ENCODE assay signal across 9 cellular contexts in genomic region chr17:43175213-43176118, GRCh38. TPM values are rescaled to one million over a fixed set of nuclear protein-coding genes. Genes with fewer than 3 reads are reported as not detected.
A peak's percentile ranks its signal among the peaks of the same experiment; 100 is the strongest.
DNase-seq lines count a peak whose midpoint lies in the region; ATAC-seq, FAIRE-seq and TF ChIP-seq lines count a peak whose summit lies in the region.
"Had no signal": no experiment of that assay in that cellular context is flagged by ENCODE, and none has a peak within 500 bp of the region (broad histone marks: within the 10 kb centered on the region; RNA-seq: fewer than 3 reads in every experiment).

No MANE protein-coding gene starts in this region.

- in situ Hi-C loops in K562 (cut with MboI) = no loop called here

- H3K4me2 ChIP-seq in A549 (peak overlapping the region; percentile 35; the same call in 2 of the 3 replicates), K562 (ENCODE audit: insufficient read depth, low read length) (no peak overlapping the region)

- BruUV-seq in K562 (replicated peaks; lab: Mats Ljungman, UMichigan) = no TSS peak

- WGBS in A549 (ENCODE audit: missing lambda C conversion rate) = 70% methylated on average over 4 of the region's 4 CpGs
- 78% methylated on average over 4 of the region's 4 CpGs for WGBS in K562 (ENCODE audit: insufficient coverage, low coverage, missing lambda C conversion rate)
- WGBS in suprapubic skin = 47% methylated on average over 4 of the region's 4 CpGs

- H3K79me2 ChIP-seq in K562 (ENCODE audit: control insufficient read depth, insufficient read depth, low read length) = peaks cover 24% of the 10 kb centered on the region

- intact Hi-C loops in K562 (cut with micrococcal nuclease) = no loop called here

- no peak overlapping the region for H3K4me3 ChIP-seq in A549
- no peak overlapping the region for H3K4me3 ChIP-seq in HFF-Myc (replicated peaks; ENCODE audit: low read depth, low read length)
- H3K4me3 ChIP-seq in K562 = no peak overlapping the region
- H3K4me3 ChIP-seq in suprapubic skin = no peak overlapping the region

- H3K9me3 ChIP-seq in A549 = no peaks in the 10 kb centered on the region
- H3K9me3 ChIP-seq in K562 (replicated peaks; ENCODE audit: control insufficient read depth, insufficient read depth, low read depth, low read length) = no peaks in the 10 kb centered on the region
- H3K9me3 ChIP-seq in suprapubic skin = no peaks in the 10 kb centered on the region

- no peak overlapping the region for H3K27ac ChIP-seq in A549
- H3K27ac ChIP-seq in K562 (ENCODE audit: extremely low read depth, low read depth, low read length) = no peak overlapping the region
- no peak overlapping the region for H3K27ac ChIP-seq in suprapubic skin
- H3K27ac ChIP-seq: WERI-Rb-1 had no signal

- H3K4me1 ChIP-seq in A549 = peaks cover 37% of the 10 kb centered on the region
- H3K4me1 ChIP-seq in K562 (replicated peaks in 1 of 2; ENCODE audit: control insufficient read depth in 2 of 2, insufficient read depth in 2 of 2, low read length in 2 of 2) = peaks cover 0 to 8% of the 10 kb centered on the region in 2 experiments; a peak in 3 of 5 replicates
- peaks cover 52% of the 10 kb centered on the region for H3K4me1 ChIP-seq in suprapubic skin

- no peaks in the 10 kb centered on the region for H4K20me1 ChIP-seq in K562 (replicated peaks; ENCODE audit: control insufficient read depth, insufficient read depth, low read length)

- TF ChIP-seq POLR2A in A549 (IDR thresholded peaks at IDR 0.05; ENCODE audit: low read length) = no peak
- TF ChIP-seq POLR2A in K562 (conservative IDR thresholded peaks at IDR 0.05) = no peak
- TF ChIP-seq POLR2A in suprapubic skin (IDR thresholded peaks at IDR 0.05) = no peak

- FAIRE-seq in A549 (lab: Jason Lieb, UNC) (no peak), K562 (lab: Jason Lieb, UNC) (no peak)

- H3K27me3 ChIP-seq in K562 (ENCODE audit: control insufficient read depth in 2 of 2, insufficient read depth in 2 of 2, low read length in 2 of 2) = no peaks in the 10 kb centered on the region
- H3K27me3 ChIP-seq in suprapubic skin = no peaks in the 10 kb centered on the region

- TF ChIP-seq EP300 in A549 (IDR thresholded peaks at IDR 0.05) = no peak
- TF ChIP-seq EP300 in K562 (IDR thresholded peaks at IDR 0.05; ENCODE audit: low read length) = no peak
- TF ChIP-seq EP300 in suprapubic skin (IDR thresholded peaks at IDR 0.05) = no peak

- H3K9ac ChIP-seq in K562 (ENCODE audit: insufficient read depth in 1 of 2, low read depth in 2 of 2, low read length in 2 of 2) = no peak overlapping the region

- POLR2A ChIA-PET in A549 (lab: Yijun Ruan, JAX) = no interaction called here
- POLR2A ChIA-PET in K562 (lab: Yijun Ruan, JAX) = interaction anchor here (1.1 kb wide), 1 partner anchor 151 kb away, joined by 4 read pairs; no protein-coding TSS in a partner anchor

- TF ChIP-seq RAD21 in A549 (conservative IDR thresholded peaks at IDR 0.05 in 1 of 2, IDR thresholded peaks at IDR 0.05 in 1 of 2) = no peak
- no peak for TF ChIP-seq RAD21 in K562 (CRISPR knock-in tag; conservative IDR thresholded peaks at IDR 0.05 in 1 of 2, IDR thresholded peaks at IDR 0.05 in 1 of 2)

- no peak for ATAC-seq in A549
- ATAC-seq in K562 = no peak

- CTCF ChIA-PET in A549 (lab: Yijun Ruan, JAX) (interaction anchor here (0.6 to 0.9 kb wide), 3 partner anchors 36 to 135 kb away, joined by 3 read pairs; partner anchors contain the start of gene TMEM106A), K562 (lab: Yijun Ruan, JAX; ENCODE audit: low intra/inter-chr PET ratio) (no interaction called here)

- no peak for DNase-seq in A549 (ENCODE audit: low read depth in 1 of 2, low spot score in 1 of 2)
- peak; percentile 52 for DNase-seq in HFF-Myc (ENCODE audit: extremely low read depth, low read depth)
- no peak for DNase-seq in K562 (ENCODE audit: extremely low read depth in 1 of 4, low spot score in 3 of 4)
- DNase-seq in myocyte (ENCODE audit: low read depth) = peak; percentile 18
- DNase-seq in suprapubic skin (ENCODE audit: low spot score in 2 of 2) = no peak
- no peak for DNase-seq in NCI-H187 (lab: John Stamatoyannopoulos, UW)
- no peak for DNase-seq in T1000 (lab: John Stamatoyannopoulos, UW)
- DNase-seq in effector CD8-positive, alpha-beta T cell (lab: John Stamatoyannopoulos, UW) = no peak
- DNase-seq: WERI-Rb-1 had no signal

- TF ChIP-seq CTCF in A549 (IDR thresholded peaks at IDR 0.05) (no peak), HFF-Myc (IDR thresholded peaks at IDR 0.05; ENCODE audit: low read depth, low read length, missing control alignments) (no peak), K562 (IDR thresholded peaks at IDR 0.05 in 2 of 3, conservative IDR thresholded peaks at IDR 0.05 in 1 of 3; ENCODE audit: insufficient read depth in 2 of 3, low read depth in 1 of 3, low read length in 3 of 3) (no peak), suprapubic skin (IDR thresholded peaks at IDR 0.05) (no peak)

- H3K9me1 ChIP-seq in K562 (ENCODE audit: control insufficient read depth, insufficient read depth, low read length) = no peaks in the 10 kb centered on the region

- H3K36me3 ChIP-seq in K562 (ENCODE audit: control insufficient read depth, insufficient read depth, low read length) = peaks cover 38% of the 10 kb centered on the region
- peaks cover 37% of the 10 kb centered on the region for H3K36me3 ChIP-seq in suprapubic skin

- H2AFZ ChIP-seq in K562 (ENCODE audit: low read depth, low read length) = no peak overlapping the region

RNA-seq across cellular contexts. Expression of gene NBR1, which starts 4.5 kb away (rescaled TPM):
- polyA plus RNA-seq in A549 (2011; rRNA removed) (86.8 and 103 TPM in 2 replicates), A549 (2017; fragmentation: RNase III; extraction: RNeasy Plus Mini Kit Qiagen cat#74134 plus additional on column Dnase treatment) (40.6 to 46.9 TPM (median 41.8 TPM) in 3 replicates), K562 (2011; rRNA removed) (41.0 and 70.1 TPM in 2 replicates), K562 (2014; fragmentation: Illumina TruSeq; extraction: Trizol) (58.6 and 62.8 TPM in 2 replicates), K562 (2014; fragmentation: Nextera tagmentation; extraction: Ambion mirVana) (1 to 10 TPM; 4.2 to 7.5 TPM), K562 (2014; rRNA removed) (36.2 and 39.9 TPM in 2 replicates)
- polyA plus RNA-seq in A549 (2012; cell fraction: cytosol; rRNA removed) = 17.3 and 21.1 TPM in 2 replicates
- 10.8 and 13.5 TPM in 2 replicates for polyA plus RNA-seq in A549 (2012; cell fraction: nucleus; rRNA removed)
- polyA minus RNA-seq in A549 (2011; rRNA and poly(A)+ RNA removed) = 79.4 and 104 TPM in 2 replicates
- 68.0 and 83.8 TPM in 2 replicates for total RNA-seq in K562 (2011; cell fraction: chromatin; rRNA removed; ENCODE audit: low replicate concordance)
- 39.7 and 40.1 TPM in 2 replicates for total RNA-seq in K562 (2011; cell fraction: nucleolus; rRNA removed)
- 55.0 and 61.7 TPM in 2 replicates for total RNA-seq in K562 (2011; cell fraction: nucleoplasm; rRNA removed)
- total RNA-seq in K562 (2014; rRNA removed) (37.0 and 38.9 TPM in 2 replicates), K562 (2014; rRNA removed; fragmentation: Illumina TruSeq; extraction: Trizol) (50.2 and 59.5 TPM in 2 replicates), K562 (2015; rRNA removed; fragmentation: Illumina TruSeq; extraction: Trizol) (33.9 and 36.8 TPM in 2 replicates), K562 (2021) (39.9 and 44.8 TPM in 2 replicates), myocyte (106 and 135 TPM in 2 replicates), suprapubic skin (100 to 1,000 TPM in 1 of 4 donors, 10 to 100 TPM in 3; 75.4 to 102 (median 89.6) TPM)
- polyA plus RNA-seq in K562 (2011; cell fraction: cytosol; rRNA removed) = 25.1 and 31.0 TPM in 2 replicates
- 19.9 and 23.4 TPM in 2 replicates for polyA plus RNA-seq in K562 (2011; cell fraction: nucleus; rRNA removed)
- polyA plus RNA-seq in K562 (2012) = 33.2 and 53.7 TPM in 2 replicates
- polyA minus RNA-seq in K562 (2011; rRNA and poly(A)+ RNA removed) = 81.8 and 120 TPM in 2 replicates
- polyA minus RNA-seq in K562 (2011; cell fraction: cytosol; rRNA and poly(A)+ RNA removed) = 28.1 and 40.1 TPM in 2 replicates
- polyA minus RNA-seq in K562 (2011; cell fraction: nucleus; rRNA and poly(A)+ RNA removed) = 19.5 and 27.4 TPM in 2 replicates
- 68.7 TPM for polyA plus RNA-seq in myocyte (2012)

RNA-seq across cellular contexts. Expression of gene TMEM106A, which starts 36.2 kb away (rescaled TPM):
- polyA plus RNA-seq in A549 (2011; rRNA removed) = 2.6 and 3.5 TPM in 2 replicates
- polyA plus RNA-seq in A549 (2012; cell fraction: cytosol; rRNA removed) = 1.9 and 2.4 TPM in 2 replicates
- polyA plus RNA-seq in A549 (2012; cell fraction: nucleus; rRNA removed) = 4.1 and 5.1 TPM in 2 replicates
- polyA plus RNA-seq in A549 (2017; fragmentation: RNase III; extraction: RNeasy Plus Mini Kit Qiagen cat#74134 plus additional on column Dnase treatment) = 1.1 to 1.7 TPM (median 1.2 TPM) in 3 replicates
- 9.5 and 11.2 TPM in 2 replicates for polyA minus RNA-seq in A549 (2011; rRNA and poly(A)+ RNA removed)
- 8.6 and 16.5 TPM in 2 replicates for total RNA-seq in K562 (2011; cell fraction: chromatin; rRNA removed; ENCODE audit: low replicate concordance)
- total RNA-seq in K562 (2011; cell fraction: nucleolus; rRNA removed) = 8.4 and 8.8 TPM in 2 replicates
- total RNA-seq in K562 (2011; cell fraction: nucleoplasm; rRNA removed) = 6.0 and 10.1 TPM in 2 replicates
- total RNA-seq in K562 (2014; rRNA removed) = 0.08 and 0.09 TPM in 2 replicates
- 0.15 and 0.29 TPM in 2 replicates for total RNA-seq in K562 (2014; rRNA removed; fragmentation: Illumina TruSeq; extraction: Trizol)
- total RNA-seq in K562 (2015; rRNA removed; fragmentation: Illumina TruSeq; extraction: Trizol) = 0.26 and 0.29 TPM in 2 replicates
- total RNA-seq in K562 (2021) = 0.24 and 0.40 TPM in 2 replicates
- 0.16 and 0.24 TPM in 2 replicates for polyA plus RNA-seq in K562 (2011; rRNA removed)
- 0.10 and 0.25 TPM in 2 replicates for polyA plus RNA-seq in K562 (2011; cell fraction: cytosol; rRNA removed)
- polyA plus RNA-seq in K562 (2011; cell fraction: nucleus; rRNA removed) = 0.73 and 1.3 TPM in 2 replicates
- polyA plus RNA-seq in K562 (2012) = 0.08 and 0.33 TPM in 2 replicates
- 0.13 and 0.21 TPM in 2 replicates for polyA plus RNA-seq in K562 (2014; fragmentation: Illumina TruSeq; extraction: Trizol)
- polyA plus RNA-seq in K562 (2014; fragmentation: Nextera tagmentation; extraction: Ambion mirVana) = under 1 TPM; 0.03 to 0.07 TPM
- polyA plus RNA-seq in K562 (2014; rRNA removed) = 0.09 and 0.15 TPM in 2 replicates
- polyA minus RNA-seq in K562 (2011; rRNA and poly(A)+ RNA removed) = 0.81 and 1.3 TPM in 2 replicates
- polyA minus RNA-seq in K562 (2011; cell fraction: cytosol; rRNA and poly(A)+ RNA removed) = not detected in 2 replicates
- polyA minus RNA-seq in K562 (2011; cell fraction: nucleus; rRNA and poly(A)+ RNA removed) = 1.9 and 2.3 TPM in 2 replicates
- total RNA-seq in myocyte = 2.2 and 2.9 TPM in 2 replicates
- polyA plus RNA-seq in myocyte (2012) = 5.4 TPM
- total RNA-seq in suprapubic skin = 1 to 10 TPM; 1.2 to 3.5 (median 1.9) TPM

RNA-seq across cellular contexts. Expression of gene BRCA1, which starts 50.3 kb away (rescaled TPM):
- 62.5 and 71.8 TPM in 2 replicates for polyA plus RNA-seq in A549 (2011; rRNA removed)
- 47.2 and 49.5 TPM in 2 replicates for polyA plus RNA-seq in A549 (2012; cell fraction: cytosol; rRNA removed)
- 73.7 and 88.4 TPM in 2 replicates for polyA plus RNA-seq in A549 (2012; cell fraction: nucleus; rRNA removed)
- polyA plus RNA-seq in A549 (2017; fragmentation: RNase III; extraction: RNeasy Plus Mini Kit Qiagen cat#74134 plus additional on column Dnase treatment) = 41.0 to 45.5 TPM (median 41.6 TPM) in 3 replicates
- 107 and 122 TPM in 2 replicates for polyA minus RNA-seq in A549 (2011; rRNA and poly(A)+ RNA removed)
- 71.2 and 176 TPM in 2 replicates for total RNA-seq in K562 (2011; cell fraction: chromatin; rRNA removed; ENCODE audit: low replicate concordance)
- total RNA-seq in K562 (2011; cell fraction: nucleolus; rRNA removed) = 45.0 and 58.7 TPM in 2 replicates
- 95.6 and 115 TPM in 2 replicates for total RNA-seq in K562 (2011; cell fraction: nucleoplasm; rRNA removed)
- 68.4 and 82.5 TPM in 2 replicates for total RNA-seq in K562 (2014; rRNA removed)
- total RNA-seq in K562 (2014; rRNA removed; fragmentation: Illumina TruSeq; extraction: Trizol) = 73.2 and 79.1 TPM in 2 replicates
- total RNA-seq in K562 (2015; rRNA removed; fragmentation: Illumina TruSeq; extraction: Trizol) = 59.0 and 61.6 TPM in 2 replicates
- 60.2 and 62.3 TPM in 2 replicates for total RNA-seq in K562 (2021)
- 49.7 and 95.3 TPM in 2 replicates for polyA plus RNA-seq in K562 (2011; rRNA removed)
- 59.2 and 99.4 TPM in 2 replicates for polyA plus RNA-seq in K562 (2011; cell fraction: cytosol; rRNA removed)
- polyA plus RNA-seq in K562 (2011; cell fraction: nucleus; rRNA removed) = 34.4 and 81.1 TPM in 2 replicates
- 55.7 and 71.7 TPM in 2 replicates for polyA plus RNA-seq in K562 (2012)
- polyA plus RNA-seq in K562 (2014; fragmentation: Illumina TruSeq; extraction: Trizol) = 74.8 and 77.1 TPM in 2 replicates
- polyA plus RNA-seq in K562 (2014; fragmentation: Nextera tagmentation; extraction: Ambion mirVana) = 10 to 100 TPM; 25.9 to 35.6 TPM
- polyA plus RNA-seq in K562 (2014; rRNA removed) = 56.5 and 60.1 TPM in 2 replicates
- polyA minus RNA-seq in K562 (2011; rRNA and poly(A)+ RNA removed) = 143 and 194 TPM in 2 replicates
- 33.9 and 77.6 TPM in 2 replicates for polyA minus RNA-seq in K562 (2011; cell fraction: cytosol; rRNA and poly(A)+ RNA removed)
- polyA minus RNA-seq in K562 (2011; cell fraction: nucleus; rRNA and poly(A)+ RNA removed) = 42.5 and 54.0 TPM in 2 replicates
- 4.9 and 5.2 TPM in 2 replicates for total RNA-seq in myocyte
- polyA plus RNA-seq in myocyte (2012) = 1.9 TPM
- total RNA-seq in suprapubic skin = 1 to 10 TPM; 4.9 to 8.0 (median 5.3) TPM

RNA-seq across cellular contexts. Expression of gene CCDC200, which starts 53.0 kb away (rescaled TPM):
- polyA plus RNA-seq in A549 (2011; rRNA removed) (not detected in 2 replicates), A549 (2017; fragmentation: RNase III; extraction: RNeasy Plus Mini Kit Qiagen cat#74134 plus additional on column Dnase treatment) (not detected in 3 replicates), K562 (2011; rRNA removed) (not detected in 2 replicates), K562 (2014; fragmentation: Illumina TruSeq; extraction: Trizol) (not detected in 2 replicates), K562 (2014; fragmentation: Nextera tagmentation; extraction: Ambion mirVana) (under 1 TPM in 1 of 2 experiments, not detected in 1; 0.14 TPM), K562 (2014; rRNA removed) (not detected in 2 replicates)
- not detected in 2 replicates for polyA plus RNA-seq in A549 (2012; cell fraction: cytosol; rRNA removed)
- 0.18 TPM in 1 of 2 replicates, not detected in the other for polyA plus RNA-seq in A549 (2012; cell fraction: nucleus; rRNA removed)
- polyA minus RNA-seq in A549 (2011; rRNA and poly(A)+ RNA removed) = 0.25 TPM in 1 of 2 replicates, not detected in the other
- total RNA-seq in K562 (2011; cell fraction: chromatin; rRNA removed; ENCODE audit: low replicate concordance) = 0.88 TPM in 1 of 2 replicates, not detected in the other
- total RNA-seq in K562 (2011; cell fraction: nucleolus; rRNA removed) = 0.66 TPM in 1 of 2 replicates, not detected in the other
- 1.6 TPM in 1 of 2 replicates, not detected in the other for total RNA-seq in K562 (2011; cell fraction: nucleoplasm; rRNA removed)
- total RNA-seq in K562 (2014; rRNA removed) (not detected in 2 replicates), K562 (2014; rRNA removed; fragmentation: Illumina TruSeq; extraction: Trizol) (not detected in 2 replicates), K562 (2015; rRNA removed; fragmentation: Illumina TruSeq; extraction: Trizol) (not detected in 2 replicates), K562 (2021) (not detected in 2 replicates), myocyte (0.62 TPM in 1 of 2 replicates, not detected in the other), suprapubic skin (not detected)
- not detected in 2 replicates for polyA plus RNA-seq in K562 (2011; cell fraction: cytosol; rRNA removed)
- polyA plus RNA-seq in K562 (2011; cell fraction: nucleus; rRNA removed) = not detected in 2 replicates
- not detected in 2 replicates for polyA plus RNA-seq in K562 (2012)
- not detected in 2 replicates for polyA minus RNA-seq in K562 (2011; rRNA and poly(A)+ RNA removed)
- polyA minus RNA-seq in K562 (2011; cell fraction: cytosol; rRNA and poly(A)+ RNA removed) = not detected in 2 replicates
- not detected in 2 replicates for polyA minus RNA-seq in K562 (2011; cell fraction: nucleus; rRNA and poly(A)+ RNA removed)
- polyA plus RNA-seq in myocyte (2012) = 4.6 TPM

RNA-seq across cellular contexts. Expression of gene RNU2-1, which starts 58.3 kb away (rescaled TPM):
- polyA plus RNA-seq in A549 (2011; rRNA removed) (not detected in 2 replicates), A549 (2017; fragmentation: RNase III; extraction: RNeasy Plus Mini Kit Qiagen cat#74134 plus additional on column Dnase treatment) (not detected in 3 replicates), K562 (2011; rRNA removed) (not detected in 2 replicates), K562 (2014; fragmentation: Illumina TruSeq; extraction: Trizol) (not detected in 2 replicates), K562 (2014; fragmentation: Nextera tagmentation; extraction: Ambion mirVana) (not detected), K562 (2014; rRNA removed) (not detected in 2 replicates)
- polyA plus RNA-seq in A549 (2012; cell fraction: cytosol; rRNA removed) = not detected in 2 replicates
- polyA plus RNA-seq in A549 (2012; cell fraction: nucleus; rRNA removed) = not detected in 2 replicates
- not detected in 2 replicates for polyA minus RNA-seq in A549 (2011; rRNA and poly(A)+ RNA removed)
- not detected in 2 replicates for total RNA-seq in K562 (2011; cell fraction: chromatin; rRNA removed; ENCODE audit: low replicate concordance)
- not detected in 2 replicates for total RNA-seq in K562 (2011; cell fraction: nucleolus; rRNA removed)
- total RNA-seq in K562 (2011; cell fraction: nucleoplasm; rRNA removed) = not detected in 2 replicates
- total RNA-seq in K562 (2014; rRNA removed) (not detected in 2 replicates), K562 (2014; rRNA removed; fragmentation: Illumina TruSeq; extraction: Trizol) (not detected in 2 replicates), K562 (2015; rRNA removed; fragmentation: Illumina TruSeq; extraction: Trizol) (not detected in 2 replicates), K562 (2021) (9,315 and 9,527 TPM in 2 replicates), myocyte (not detected in 2 replicates), suprapubic skin (not detected)
- not detected in 2 replicates for polyA plus RNA-seq in K562 (2011; cell fraction: cytosol; rRNA removed)
- polyA plus RNA-seq in K562 (2011; cell fraction: nucleus; rRNA removed) = not detected in 2 replicates
- not detected in 2 replicates for polyA plus RNA-seq in K562 (2012)
- not detected in 2 replicates for polyA minus RNA-seq in K562 (2011; rRNA and poly(A)+ RNA removed)
- polyA minus RNA-seq in K562 (2011; cell fraction: cytosol; rRNA and poly(A)+ RNA removed) = not detected in 2 replicates
- polyA minus RNA-seq in K562 (2011; cell fraction: nucleus; rRNA and poly(A)+ RNA removed) = not detected in 2 replicates
- polyA plus RNA-seq in myocyte (2012) = not detected

Comparison
In these comparisons a context has a peak if more than half of its experiments do, and no peak if none do; other contexts are left out.
1. DNase-seq: peak in HFF-Myc (single experiment) and myocyte (single experiment); none in A549 (0 of 2), K562 (0 of 4), suprapubic skin (0 of 2), NCI-H187 (0 of 2), T1000 (single experiment) and effector CD8-positive, alpha-beta T cell (single experiment).